ENCODE assay signal across 20 cellular contexts in genomic region chr22:25987948-25988347, GRCh38.
DNase-seq lines count a peak whose midpoint lies in the region; ATAC-seq and TF ChIP-seq lines count a peak whose summit lies in the region.
"Had no signal": no experiment of that assay in that cellular context is flagged by ENCODE, and none has a peak within 500 bp of the region (broad histone marks: within the 10 kb centered on the region; RNA-seq: fewer than 3 reads in every experiment).

No MANE protein-coding gene starts in this region.

- POLR2A ChIA-PET in activated CD8-positive, alpha-beta T cell treated with anti-CD3 and anti-CD28 coated beads for 36 hours (lab: Charles Lee) = no interaction called here

- H3K4me1 Mint-ChIP-seq in stimulated activated naive CD8-positive, alpha-beta T cell treated with anti-CD3 and anti-CD28 coated beads, Interleukin-15, amount 100 ng/mL, for 72 hours = peaks cover 9% of the 10 kb centered on the region
- peaks cover 4% of the 10 kb centered on the region for H3K4me1 Mint-ChIP-seq in activated CD8-positive, alpha-beta T cell treated with anti-CD3 and anti-CD28 coated beads for 36 hours (ENCODE audit: low read depth)

- H3K27me3 ChIP-seq in gastroesophageal sphincter = peaks cover 65% of the 10 kb centered on the region
- H3K27me3 ChIP-seq: tibial nerve had no signal

- TF ChIP-seq POLR2A in gastroesophageal sphincter (IDR thresholded peaks at IDR 0.05) = no peak

- DNase-seq in stimulated activated naive CD8-positive, alpha-beta T cell treated with anti-CD3 and anti-CD28 coated beads, Interleukin-15, amount 100 ng/mL, for 72 hours = peak; percentile 19 to 27
- no peak for DNase-seq in stimulated activated naive CD8-positive, alpha-beta T cell treated with anti-CD3 and anti-CD28 coated beads, Interleukin-15, Interleukin-2, amounts not matched to agents 100 U/mL and 50 U/mL, for 24 hours
- DNase-seq in NAMALWA (ENCODE audit: low spot score) = peak; percentile 57
- peak; percentile 54 for DNase-seq in activated CD8-positive, alpha-beta T cell treated with anti-CD3 and anti-CD28 coated beads for 36 hours
- no peak for DNase-seq in GDM1 (lab: John Stamatoyannopoulos, UW)
- no peak for DNase-seq in NCI-H226
- DNase-seq in Right ventricle myocardium superior = no peak
- DNase-seq: activated T-cell treated with anti-CD3 and anti-CD28 coated beads, Interleukin-2, amount 50 U/mL, for 24 hours; anterior cingulate cortex; C1 segment of cervical spinal cord; DMS79 treated with DMSO at 0.1 percent for 48 hours; erythroblast; head of caudate nucleus; kidney glomerular epithelial cell; mucosa of descending colon; NCI-H146; NCI-H524 had no signal

- intact Hi-C loops in activated CD8-positive, alpha-beta T cell treated with anti-CD3 and anti-CD28 coated beads for 36 hours (cut with micrococcal nuclease) = no loop called here
- intact Hi-C loops in Right ventricle myocardium superior (cut with DNase I) = no loop called here

- CTCF ChIA-PET in activated CD8-positive, alpha-beta T cell treated with anti-CD3 and anti-CD28 coated beads for 36 hours (lab: Charles Lee) = no interaction called here

- TF ChIP-seq CTCF in activated CD8-positive, alpha-beta T cell treated with anti-CD3 and anti-CD28 coated beads for 36 hours (IDR thresholded peaks at IDR 0.05) = no peak
- TF ChIP-seq CTCF in gastroesophageal sphincter (IDR thresholded peaks at IDR 0.05) = no peak

- H3K36me3 Mint-ChIP-seq in activated CD8-positive, alpha-beta T cell treated with anti-CD3 and anti-CD28 coated beads for 36 hours (ENCODE audit: low read depth) = no peaks in the 10 kb centered on the region

- no peaks in the 10 kb centered on the region for H3K4me1 ChIP-seq in gastroesophageal sphincter
- H3K4me1 ChIP-seq: tibial nerve had no signal

- no peak overlapping the region for H3K27ac ChIP-seq in gastroesophageal sphincter
- H3K27ac ChIP-seq: coronary artery, tibial nerve had no signal

- no peaks in the 10 kb centered on the region for H3K36me3 ChIP-seq in gastroesophageal sphincter
- H3K36me3 ChIP-seq: tibial nerve had no signal

- H3K4me3 ChIP-seq in gastroesophageal sphincter = no peak overlapping the region
- H3K4me3 ChIP-seq: coronary artery, mucosa of descending colon, tibial nerve had no signal

- H3K9me3 Mint-ChIP-seq in stimulated activated naive CD8-positive, alpha-beta T cell treated with anti-CD3 and anti-CD28 coated beads, Interleukin-15, amount 100 ng/mL, for 72 hours = no peaks in the 10 kb centered on the region
- no peaks in the 10 kb centered on the region for H3K9me3 Mint-ChIP-seq in activated CD8-positive, alpha-beta T cell treated with anti-CD3 and anti-CD28 coated beads for 36 hours
- H3K9me3 Mint-ChIP-seq: activated T-cell treated with anti-CD3 and anti-CD28 coated beads, Interleukin-2, amount 50 U/mL, for 24 hours had no signal

- ATAC-seq in stimulated activated naive CD8-positive, alpha-beta T cell treated with anti-CD3 and anti-CD28 coated beads, Interleukin-15, amount 100 ng/mL, for 72 hours = peak; percentile 60
- ATAC-seq in stimulated activated naive CD8-positive, alpha-beta T cell treated with anti-CD3 and anti-CD28 coated beads, Interleukin-15, Interleukin-2, amounts not matched to agents 100 U/mL and 50 U/mL, for 24 hours = no peak
- ATAC-seq in activated CD8-positive, alpha-beta T cell treated with anti-CD3 and anti-CD28 coated beads for 36 hours = peak; percentile 70
- no peak for ATAC-seq in gastroesophageal sphincter
- no peak for ATAC-seq in Right ventricle myocardium superior (ENCODE audit: poor library complexity)
- ATAC-seq: mucosa of descending colon had no signal

- WGBS in gastroesophageal sphincter (ENCODE audit: low coverage in 1 of 2), 2 donors = 28 to 31% methylated on average over 4 to 6 of the region's 8 CpGs

- H3K27ac Mint-ChIP-seq in stimulated activated naive CD8-positive, alpha-beta T cell treated with anti-CD3 and anti-CD28 coated beads, Interleukin-15, amount 100 ng/mL, for 72 hours = peak overlapping the region in 1 of 2 donors; percentile 72
- peak overlapping the region; percentile 69 for H3K27ac Mint-ChIP-seq in activated CD8-positive, alpha-beta T cell treated with anti-CD3 and anti-CD28 coated beads for 36 hours
- H3K27ac Mint-ChIP-seq: activated T-cell treated with anti-CD3 and anti-CD28 coated beads, Interleukin-2, amount 50 U/mL, for 24 hours had no signal

- no peaks in the 10 kb centered on the region for H3K27me3 Mint-ChIP-seq in stimulated activated naive CD8-positive, alpha-beta T cell treated with anti-CD3 and anti-CD28 coated beads, Interleukin-15, amount 100 ng/mL, for 72 hours
- H3K27me3 Mint-ChIP-seq in activated CD8-positive, alpha-beta T cell treated with anti-CD3 and anti-CD28 coated beads for 36 hours = peaks cover 2% of the 10 kb centered on the region

- peak overlapping the region; percentile 46 to 65 for H3K4me3 Mint-ChIP-seq in stimulated activated naive CD8-positive, alpha-beta T cell treated with anti-CD3 and anti-CD28 coated beads, Interleukin-15, amount 100 ng/mL, for 72 hours
- peak overlapping the region; percentile 38 for H3K4me3 Mint-ChIP-seq in activated CD8-positive, alpha-beta T cell treated with anti-CD3 and anti-CD28 coated beads for 36 hours
- H3K4me3 Mint-ChIP-seq: activated T-cell treated with anti-CD3 and anti-CD28 coated beads, Interleukin-2, amount 50 U/mL, for 24 hours had no signal

- H3K9me3 ChIP-seq in gastroesophageal sphincter = no peaks in the 10 kb centered on the region
- H3K9me3 ChIP-seq: mucosa of descending colon, tibial nerve had no signal

- no peak for TF ChIP-seq EP300 in gastroesophageal sphincter (IDR thresholded peaks at IDR 0.05)

Comparison
In these comparisons a context has a peak if more than half of its experiments do, and no peak if none do; other contexts are left out.
1. ATAC-seq: peak in stimulated activated naive CD8-positive, alpha-beta T cell treated with anti-CD3 and anti-CD28 coated beads, Interleukin-15, amount 100 ng/mL, for 72 hours (single experiment) and activated CD8-positive, alpha-beta T cell treated with anti-CD3 and anti-CD28 coated beads for 36 hours (single experiment); none in stimulated activated naive CD8-positive, alpha-beta T cell treated with anti-CD3 and anti-CD28 coated beads, Interleukin-15, Interleukin-2, amounts not matched to agents 100 U/mL and 50 U/mL, for 24 hours (single experiment), gastroesophageal sphincter (single experiment) and Right ventricle myocardium superior (single experiment).
2. DNase-seq: peak in stimulated activated naive CD8-positive, alpha-beta T cell treated with anti-CD3 and anti-CD28 coated beads, Interleukin-15, amount 100 ng/mL, for 72 hours (2 of 2), NAMALWA (single experiment) and activated CD8-positive, alpha-beta T cell treated with anti-CD3 and anti-CD28 coated beads for 36 hours (single experiment); none in stimulated activated naive CD8-positive, alpha-beta T cell treated with anti-CD3 and anti-CD28 coated beads, Interleukin-15, Interleukin-2, amounts not matched to agents 100 U/mL and 50 U/mL, for 24 hours (single experiment), GDM1 (single experiment), NCI-H226 (single experiment) and Right ventricle myocardium superior (single experiment).